ENCODE assay signal across 19 cellular contexts in the genomic region with DNA sequence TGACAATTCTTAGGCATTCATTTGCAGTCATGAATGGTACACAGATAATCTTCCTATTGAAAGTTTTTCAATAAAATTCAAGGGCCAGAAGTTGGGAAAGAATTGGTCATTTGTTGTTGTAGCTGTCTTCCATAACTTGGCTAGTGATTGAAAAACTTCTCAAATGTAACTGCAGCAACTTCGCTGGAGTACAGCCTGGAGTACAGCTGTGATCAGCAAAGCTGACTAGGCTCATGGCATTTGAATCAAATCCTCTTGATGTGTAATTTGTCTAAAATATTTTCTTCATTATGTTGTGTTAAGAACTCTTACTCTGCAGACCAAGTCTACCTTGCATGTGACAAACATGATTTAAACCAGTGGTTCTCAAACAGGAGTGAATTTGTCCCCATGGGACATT.
A peak's percentile ranks its signal among the peaks of the same experiment; 100 is the strongest.
DNase-seq lines count a peak whose midpoint lies in the region; ATAC-seq and TF ChIP-seq lines count a peak whose summit lies in the region.
"Had no signal": no experiment of that assay in that cellular context is flagged by ENCODE, and none has a peak within 500 bp of the region (broad histone marks: within the 10 kb centered on the region; RNA-seq: fewer than 3 reads in every experiment).

No MANE protein-coding gene starts in this region.

- intact Hi-C loops in Right ventricle myocardium inferior (cut with DNase I): no loop called here
- intact Hi-C loops in left ventricle myocardium inferior (cut with micrococcal nuclease): no loop called here
- intact Hi-C loops in right cardiac atrium (cut with DNase I): no loop called here
- intact Hi-C loops in Right ventricle myocardium superior (cut with DNase I): no loop called here

- WGBS in right cardiac atrium: 32% methylated on average over 1 of the region's 1 CpG

- H3K27ac ChIP-seq in left ventricle myocardium inferior (replicated peaks): no peak overlapping the region
- no peak overlapping the region for H3K27ac ChIP-seq in right cardiac atrium (ENCODE audit: low read length)
- H3K27ac ChIP-seq: 22Rv1, BLaER1, C4-2B, GM23248 had no signal

- no peak for TF ChIP-seq CTCF in left ventricle myocardium inferior (IDR thresholded peaks at IDR 0.05; ENCODE audit: borderline replicate concordance)

- H3K9me3 ChIP-seq in left ventricle myocardium inferior (replicated peaks) (no peaks in the 10 kb centered on the region), right cardiac atrium (ENCODE audit: control insufficient read depth, low read length) (no peaks in the 10 kb centered on the region), neuron (ENCODE audit: low read length) (no peaks in the 10 kb centered on the region)
- H3K9me3 ChIP-seq: BLaER1, Caco-2 had no signal

- ATAC-seq in Right ventricle myocardium inferior: peak; percentile 39
- ATAC-seq in right cardiac atrium: peak; percentile 37 to 61
- no peak for ATAC-seq in Right ventricle myocardium superior (ENCODE audit: poor library complexity)
- ATAC-seq in HG02970 (IDR thresholded peaks at IDR 0.05; ENCODE audit: low FRiP score, unreplicated experiment): no peak
- ATAC-seq: CD8-positive, alpha-beta T cell had no signal

- no peak for DNase-seq in Right ventricle myocardium inferior (ENCODE audit: missing footprints)
- no peak for DNase-seq in left ventricle myocardium inferior
- peak in 2 of 3 donors; percentile 13 to 43 for DNase-seq in right cardiac atrium
- no peak for DNase-seq in Right ventricle myocardium superior
- no peak for DNase-seq in HK-2 (ENCODE audit: unreplicated experiment)
- DNase-seq in NCI-H187 (lab: John Stamatoyannopoulos, UW): no peak
- DNase-seq: Caco-2; CD4-positive, CD25-positive, alpha-beta regulatory T cell; CD8-positive, alpha-beta T cell; DMS153; DND-41; GM23248; H7; HCEC 1CT had no signal

- no peaks in the 10 kb centered on the region for H3K4me1 ChIP-seq in left ventricle myocardium inferior
- no peaks in the 10 kb centered on the region for H3K4me1 ChIP-seq in right cardiac atrium (ENCODE audit: control insufficient read depth, insufficient read depth, low read length)
- no peaks in the 10 kb centered on the region for H3K4me1 ChIP-seq in neuron (ENCODE audit: insufficient read depth, low read length)
- H3K4me1 ChIP-seq: BLaER1, Caco-2 had no signal

- H3K27me3 ChIP-seq in left ventricle myocardium inferior (ENCODE audit: low read depth) (no peaks in the 10 kb centered on the region), right cardiac atrium (ENCODE audit: control insufficient read depth, insufficient read depth) (no peaks in the 10 kb centered on the region), neuron (ENCODE audit: insufficient read depth, low read length) (no peaks in the 10 kb centered on the region)
- H3K27me3 ChIP-seq: BLaER1 had no signal

- H3K4me3 ChIP-seq in left ventricle myocardium inferior: no peak overlapping the region
- H3K4me3 ChIP-seq in right cardiac atrium (ENCODE audit: low read length): no peak overlapping the region
- no peak overlapping the region for H3K4me3 ChIP-seq in neuron (ENCODE audit: low read length)
- H3K4me3 ChIP-seq: BLaER1, GM23248 had no signal

- H2AFZ ChIP-seq in neuron (ENCODE audit: low read depth, low read length): peak overlapping the region; percentile 43
- H2AFZ ChIP-seq: GM23248 had no signal

- H3K36me3 ChIP-seq in left ventricle myocardium inferior (no peaks in the 10 kb centered on the region), neuron (ENCODE audit: insufficient read depth, low read length) (no peaks in the 10 kb centered on the region)
- H3K36me3 ChIP-seq: BLaER1 had no signal

Comparison
In these comparisons a context has a peak if more than half of its experiments do, and no peak if none do; other contexts are left out.
1. ATAC-seq: peak in Right ventricle myocardium inferior (single experiment) and right cardiac atrium (2 of 2); none in Right ventricle myocardium superior (single experiment) and HG02970 (single experiment).
2. DNase-seq: peak in right cardiac atrium (2 of 3); none in Right ventricle myocardium inferior (single experiment), left ventricle myocardium inferior (single experiment), Right ventricle myocardium superior (single experiment), HK-2 (single experiment) and NCI-H187 (0 of 2).